19 cellular contexts compared by ENCODE assay signal in genomic region chr7:7247658-7248057, GRCh38.
DNase-seq lines count a peak whose midpoint lies in the region; ATAC-seq, FAIRE-seq and TF ChIP-seq lines count a peak whose summit lies in the region.
"Had no signal": no experiment of that assay in that cellular context is flagged by ENCODE, and none has a peak within 500 bp of the region (broad histone marks: within the 10 kb centered on the region; RNA-seq: fewer than 3 reads in every experiment).

No MANE protein-coding gene starts in this region.

- no peaks in the 10 kb centered on the region for H3K9me3 Mint-ChIP-seq in stimulated activated naive CD8-positive, alpha-beta T cell treated with anti-CD3 and anti-CD28 coated beads, Interleukin-15, Interleukin-2, amounts not matched to agents 100 ng/mL and 50 ng/mL, for 24 hours
- no peaks in the 10 kb centered on the region for H3K9me3 Mint-ChIP-seq in stimulated activated naive CD8-positive, alpha-beta T cell treated with anti-CD3 and anti-CD28 coated beads, Interleukin-15, amount 100 ng/mL, for 72 hours
- H3K9me3 Mint-ChIP-seq: endodermal cell had no signal

- H3K27ac ChIP-seq in SU-DHL-6 (ENCODE audit: low read depth, low read length), result peak overlapping the region; percentile 10; the same call in 1 of the 2 replicates
- H3K27ac ChIP-seq: parathyroid adenoma, SJSA1 had no signal

- H3K9me3 ChIP-seq in SU-DHL-6 (ENCODE audit: insufficient read depth, low read length), result no peaks in the 10 kb centered on the region
- H3K9me3 ChIP-seq: SJSA1 had no signal

- H2AFZ ChIP-seq in SU-DHL-6 (ENCODE audit: low read depth, low read length, severe bottlenecking), result no peak overlapping the region
- H2AFZ ChIP-seq: parathyroid adenoma had no signal

- peak overlapping the region; percentile 66 for H3K4me2 ChIP-seq in SU-DHL-6 (ENCODE audit: low read depth, low read length, poor library complexity, severe bottlenecking)

- peaks cover 45% of the 10 kb centered on the region for H3F3A ChIP-seq in SU-DHL-6 (ENCODE audit: insufficient read depth)

- H3K36me3 Mint-ChIP-seq in stimulated activated naive CD8-positive, alpha-beta T cell treated with anti-CD3 and anti-CD28 coated beads, Interleukin-15, Interleukin-2, amounts not matched to agents 100 ng/mL and 50 ng/mL, for 24 hours (ENCODE audit: low read depth), result peaks cover 49% of the 10 kb centered on the region

- peak overlapping the region; percentile 8; the same call in 1 of the 2 replicates for H3K9ac ChIP-seq in SU-DHL-6 (ENCODE audit: low read length)
- H3K9ac ChIP-seq: parathyroid adenoma had no signal

- H4K20me1 ChIP-seq in SU-DHL-6 (ENCODE audit: low read depth, low read length), result no peaks in the 10 kb centered on the region

- no peak for ATAC-seq in stimulated activated naive CD8-positive, alpha-beta T cell treated with anti-CD3 and anti-CD28 coated beads, Interleukin-15, amount 100 ng/mL, for 72 hours
- ATAC-seq in HG03571 (IDR thresholded peaks at IDR 0.05; ENCODE audit: unreplicated experiment) (no peak), GM19395 (IDR thresholded peaks at IDR 0.05; ENCODE audit: unreplicated experiment) (no peak), HG02840 (IDR thresholded peaks at IDR 0.05; ENCODE audit: low FRiP score, unreplicated experiment) (no peak)

- no peaks in the 10 kb centered on the region for H3K27me3 Mint-ChIP-seq in stimulated activated naive CD8-positive, alpha-beta T cell treated with anti-CD3 and anti-CD28 coated beads, Interleukin-15, Interleukin-2, amounts not matched to agents 100 ng/mL and 50 ng/mL, for 24 hours
- H3K27me3 Mint-ChIP-seq in stimulated activated naive CD8-positive, alpha-beta T cell treated with anti-CD3 and anti-CD28 coated beads, Interleukin-15, amount 100 ng/mL, for 72 hours, result no peaks in the 10 kb centered on the region

- TF ChIP-seq CTCF in SU-DHL-6 (IDR thresholded peaks at IDR 0.05; ENCODE audit: insufficient read depth, low read length, poor library complexity, severe bottlenecking), result no peak

- peak overlapping the region; percentile 30 for H3K4me3 ChIP-seq in SU-DHL-6 (ENCODE audit: insufficient read depth, low read length, poor library complexity, severe bottlenecking)
- H3K4me3 ChIP-seq: SJSA1 had no signal

- peaks cover 24% of the 10 kb centered on the region for H3K4me1 Mint-ChIP-seq in stimulated activated naive CD8-positive, alpha-beta T cell treated with anti-CD3 and anti-CD28 coated beads, Interleukin-15, Interleukin-2, amounts not matched to agents 100 ng/mL and 50 ng/mL, for 24 hours (ENCODE audit: low read depth)
- H3K4me1 Mint-ChIP-seq in stimulated activated naive CD8-positive, alpha-beta T cell treated with anti-CD3 and anti-CD28 coated beads, Interleukin-15, amount 100 ng/mL, for 72 hours, result peaks cover 5% of the 10 kb centered on the region
- H3K4me1 Mint-ChIP-seq: endodermal cell had no signal

- H3K36me3 ChIP-seq in SU-DHL-6 (ENCODE audit: low read length), result peaks cover 30% of the 10 kb centered on the region
- H3K36me3 ChIP-seq: SJSA1 had no signal

- no peaks in the 10 kb centered on the region for H3K9me2 ChIP-seq in SU-DHL-6 (replicated peaks; ENCODE audit: insufficient read depth, low read length)

- peak overlapping the region; percentile 43 for H3K4me3 Mint-ChIP-seq in stimulated activated naive CD8-positive, alpha-beta T cell treated with anti-CD3 and anti-CD28 coated beads, Interleukin-15, Interleukin-2, amounts not matched to agents 100 ng/mL and 50 ng/mL, for 24 hours
- H3K4me3 Mint-ChIP-seq in stimulated activated naive CD8-positive, alpha-beta T cell treated with anti-CD3 and anti-CD28 coated beads, Interleukin-15, amount 100 ng/mL, for 72 hours, result peak overlapping the region in 1 of 2 donors; percentile 44
- H3K4me3 Mint-ChIP-seq: endodermal cell had no signal

- DNase-seq in stimulated activated naive CD8-positive, alpha-beta T cell treated with anti-CD3 and anti-CD28 coated beads, Interleukin-15, amount 100 ng/mL, for 72 hours, result no peak
- DNase-seq in NCI-H2196 treated with DMSO at 0.1 percent for 48 hours (lab: John Stamatoyannopoulos, UW; ENCODE audit: unreplicated experiment), result no peak
- DNase-seq: activated CD4-positive, alpha-beta T cell treated with anti-CD3 and anti-CD28 coated beads for 48 hours; cerebellar nuclear complex; endodermal cell; NCI-H2029; NCI-H524 treated with DMSO at 0.1 percent for 48 hours; stimulated activated CD4-positive, alpha-beta T cell treated with anti-CD3 and anti-CD28 coated beads, Interleukin-4, amount 100 ng/mL, for 4 hours; stimulated activated CD8-positive, alpha-beta memory T cell treated with anti-CD3 and anti-CD28 coated beads, Interleukin-4, amount 100 ng/mL, for 48 hours had no signal

- H3K79me2 ChIP-seq in SU-DHL-6 (ENCODE audit: insufficient read depth, low read length), result peaks cover 38% of the 10 kb centered on the region

- FAIRE-seq in islet of Langerhans (lab: Jason Lieb, UNC), result peak; percentile 13
- FAIRE-seq: D721Med, GM12891 had no signal

- no peaks in the 10 kb centered on the region for H3K27me3 ChIP-seq in SU-DHL-6 (ENCODE audit: low read length)
- H3K27me3 ChIP-seq: SJSA1 had no signal

- H3K27ac Mint-ChIP-seq in stimulated activated naive CD8-positive, alpha-beta T cell treated with anti-CD3 and anti-CD28 coated beads, Interleukin-15, Interleukin-2, amounts not matched to agents 100 ng/mL and 50 ng/mL, for 24 hours, result no peak overlapping the region
- H3K27ac Mint-ChIP-seq in stimulated activated naive CD8-positive, alpha-beta T cell treated with anti-CD3 and anti-CD28 coated beads, Interleukin-15, amount 100 ng/mL, for 72 hours, result no peak overlapping the region
- H3K27ac Mint-ChIP-seq: endodermal cell had no signal
